ENCODE assay signal across 24 cellular contexts in the genomic region with DNA sequence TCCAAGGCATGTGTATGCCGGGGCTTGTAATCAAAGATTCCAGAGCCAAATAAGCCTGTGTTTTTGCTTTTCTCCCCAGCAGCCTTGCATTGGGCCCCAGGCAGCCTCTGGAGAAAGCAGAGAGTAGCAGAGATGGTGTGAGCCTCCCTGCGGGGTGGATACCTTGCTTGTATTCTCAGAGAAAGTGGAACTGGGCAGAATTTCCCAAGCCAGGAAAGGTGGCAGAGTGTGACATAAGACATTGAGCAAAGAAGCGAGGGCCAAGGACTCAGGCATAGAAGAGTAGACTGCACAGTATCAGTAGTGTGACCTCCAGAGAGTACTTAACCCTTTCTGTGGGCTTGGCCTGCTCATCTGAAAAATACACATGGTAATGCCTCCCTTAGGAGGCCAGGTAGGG. TPM values are rescaled to one million over a fixed set of nuclear protein-coding genes. Genes with fewer than 3 reads are reported as not detected.
A peak's percentile ranks its signal among the peaks of the same experiment; 100 is the strongest.
DNase-seq lines count a peak whose midpoint lies in the region; ATAC-seq and TF ChIP-seq lines count a peak whose summit lies in the region.
"Had no signal": no experiment of that assay in that cellular context is flagged by ENCODE, and none has a peak within 500 bp of the region (broad histone marks: within the 10 kb centered on the region; RNA-seq: fewer than 3 reads in every experiment).

No MANE protein-coding gene starts in this region.

- no peak for TF ChIP-seq EP300 in gastroesophageal sphincter (IDR thresholded peaks at IDR 0.05)

- 80% methylated on average over 1 of the region's 3 CpGs; no CpG with 5 or more reads in 1 of the 2 donors for WGBS in gastroesophageal sphincter (ENCODE audit: low coverage in 1 of 2), 2 donors

- H3K4me3 ChIP-seq in right atrium auricular region (no peak overlapping the region), gastroesophageal sphincter (no peak overlapping the region), vagina (no peak overlapping the region)

- intact Hi-C loops in left ventricle myocardium superior (cut with micrococcal nuclease) (no loop called here), vagina (cut with DNase I) (loop anchor here (5.0 kb wide), 2 partner anchors 51 to 106 kb away; a partner anchor contains a TSS)

- H3K27me3 ChIP-seq in right atrium auricular region, result no peaks in the 10 kb centered on the region
- H3K27me3 ChIP-seq in gastroesophageal sphincter, result no peaks in the 10 kb centered on the region
- no peaks in the 10 kb centered on the region for H3K27me3 ChIP-seq in vagina
- H3K27me3 ChIP-seq: brain microvascular endothelial cell had no signal

- H3K36me3 Mint-ChIP-seq in neural crest cell (ENCODE audit: low read depth), result no peaks in the 10 kb centered on the region
- H3K36me3 Mint-ChIP-seq: activated naive CD8-positive, alpha-beta T cell treated with anti-CD3 and anti-CD28 coated beads, Interleukin-2, amount 10 ng/mL, durations not matched to agents 7 days and 5 days; WTC11 had no signal

- no peaks in the 10 kb centered on the region for H3K9me3 Mint-ChIP-seq in neural crest cell
- H3K9me3 Mint-ChIP-seq: activated naive CD8-positive, alpha-beta T cell treated with anti-CD3 and anti-CD28 coated beads, Interleukin-2, amount 10 ng/mL, durations not matched to agents 7 days and 5 days; activated T-cell treated with anti-CD3 and anti-CD28 coated beads, Interleukin-2, amount 50 U/mL, for 72 hours; dendritic cell treated with granulocyte-macrophage colony-stimulating factor and Interleukin-4, amounts not matched to agents 40 ng/mL and 50 ng/mL, for 4 days; stimulated activated naive CD8-positive, alpha-beta T cell treated with anti-CD3 and anti-CD28 coated beads, Interleukin-15, amount 100 ng/mL, for 72 hours; WTC11 had no signal

- no peak for TF ChIP-seq POLR2A in gastroesophageal sphincter (IDR thresholded peaks at IDR 0.05)
- no peak for TF ChIP-seq POLR2A in vagina (IDR thresholded peaks at IDR 0.05)

- H3K27ac Mint-ChIP-seq in neural crest cell (ENCODE audit: unreplicated experiment), result no peak overlapping the region
- H3K27ac Mint-ChIP-seq: activated naive CD8-positive, alpha-beta T cell treated with anti-CD3 and anti-CD28 coated beads, Interleukin-2, amount 10 ng/mL, durations not matched to agents 7 days and 5 days; activated T-cell treated with anti-CD3 and anti-CD28 coated beads, Interleukin-2, amount 50 U/mL, for 72 hours; dendritic cell treated with granulocyte-macrophage colony-stimulating factor and Interleukin-4, amounts not matched to agents 40 ng/mL and 50 ng/mL, for 4 days; stimulated activated naive CD8-positive, alpha-beta T cell treated with anti-CD3 and anti-CD28 coated beads, Interleukin-15, amount 100 ng/mL, for 72 hours; WTC11 had no signal

- H3K4me1 ChIP-seq in right atrium auricular region (peaks cover 0 to 47% of the 10 kb centered on the region in 2 donors), gastroesophageal sphincter (peaks cover 18 to 66% (median 39%) of the 10 kb centered on the region in 3 donors), vagina (peaks cover 50% of the 10 kb centered on the region)

- H3K4me3 Mint-ChIP-seq in neural crest cell, result peak overlapping the region; percentile 85
- H3K4me3 Mint-ChIP-seq: activated naive CD8-positive, alpha-beta T cell treated with anti-CD3 and anti-CD28 coated beads, Interleukin-2, amount 10 ng/mL, durations not matched to agents 7 days and 5 days; dendritic cell treated with granulocyte-macrophage colony-stimulating factor and Interleukin-4, amounts not matched to agents 40 ng/mL and 50 ng/mL, for 4 days; stimulated activated naive CD8-positive, alpha-beta T cell treated with anti-CD3 and anti-CD28 coated beads, Interleukin-15, amount 100 ng/mL, for 72 hours; WTC11 had no signal

- peaks cover 39% of the 10 kb centered on the region for H3K27me3 Mint-ChIP-seq in neural crest cell (ENCODE audit: low read depth)
- H3K27me3 Mint-ChIP-seq: dendritic cell treated with granulocyte-macrophage colony-stimulating factor and Interleukin-4, amounts not matched to agents 40 ng/mL and 50 ng/mL, for 4 days had no signal

- TF ChIP-seq CTCF in right atrium auricular region (IDR thresholded peaks at IDR 0.05), result no peak
- TF ChIP-seq CTCF in gastroesophageal sphincter (IDR thresholded peaks at IDR 0.05), result no peak
- TF ChIP-seq CTCF in neural crest cell (conservative IDR thresholded peaks at IDR 0.05), result no peak
- no peak for TF ChIP-seq CTCF in vagina (IDR thresholded peaks at IDR 0.05)

- H3K9me3 ChIP-seq in right atrium auricular region (no peaks in the 10 kb centered on the region), gastroesophageal sphincter (no peaks in the 10 kb centered on the region), vagina (no peaks in the 10 kb centered on the region)

- DNase-seq in right atrium auricular region (ENCODE audit: low spot score) (no peak), left ventricle myocardium superior (no peak), neural crest cell (ENCODE audit: low read depth, low spot score) (no peak), vagina (ENCODE audit: extremely low spot score in 2 of 2) (no peak), superior temporal gyrus (ENCODE audit: extremely low spot score) (no peak), NCI-H2081 (lab: John Stamatoyannopoulos, UW) (no peak)
- DNase-seq: ACHN; activated naive CD8-positive, alpha-beta T cell treated with anti-CD3 and anti-CD28 coated beads, Interleukin-2, amount 10 ng/mL, durations not matched to agents 7 days and 5 days; activated T-cell treated with anti-CD3 and anti-CD28 coated beads, Interleukin-2, amount 50 U/mL, for 72 hours; brain microvascular endothelial cell; kidney; NCI-H1436; NCI-H2171; NCI-H526 treated with DMSO at 0.1 percent for 48 hours; SHP77 treated with DMSO at 0.1 percent for 48 hours; stimulated activated CD4-positive, alpha-beta T cell treated with anti-CD3 and anti-CD28 coated beads, Interleukin-2, amount 100 ng/mL, for 48 hours; stimulated activated naive CD8-positive, alpha-beta T cell treated with anti-CD3 and anti-CD28 coated beads, Interleukin-15, amount 100 ng/mL, for 72 hours; T-helper 2 cell had no signal

- peak overlapping the region; percentile 91 to 92 for H3K27ac ChIP-seq in right atrium auricular region
- peak overlapping the region; percentile 16 to 98 (median 96) for H3K27ac ChIP-seq in gastroesophageal sphincter
- peak overlapping the region; percentile 97 for H3K27ac ChIP-seq in vagina
- H3K27ac ChIP-seq: brain microvascular endothelial cell, C4-2B had no signal

- ATAC-seq in left ventricle myocardium superior, result no peak
- no peak for ATAC-seq in gastroesophageal sphincter
- ATAC-seq in GM18519 (IDR thresholded peaks at IDR 0.05; ENCODE audit: low FRiP score, unreplicated experiment), result no peak
- ATAC-seq: activated T-cell treated with anti-CD3 and anti-CD28 coated beads, Interleukin-2, amount 50 U/mL, for 72 hours; HCT116; stimulated activated naive CD8-positive, alpha-beta T cell treated with anti-CD3 and anti-CD28 coated beads, Interleukin-15, amount 100 ng/mL, for 72 hours; WTC11 had no signal

- no peaks in the 10 kb centered on the region for H3K36me3 ChIP-seq in right atrium auricular region
- H3K36me3 ChIP-seq in gastroesophageal sphincter, result no peaks in the 10 kb centered on the region
- H3K36me3 ChIP-seq in vagina, result no peaks in the 10 kb centered on the region
- H3K36me3 ChIP-seq: brain microvascular endothelial cell had no signal

- peaks cover 60% of the 10 kb centered on the region for H3K4me1 Mint-ChIP-seq in neural crest cell

RNA-seq across cellular contexts. Expression of a gene that starts 1.6 kb away (rescaled TPM):
- total RNA-seq in right atrium auricular region (1,000 to 10,000 TPM; 1,444 to 3,478 TPM), left ventricle myocardium superior (717 TPM), gastroesophageal sphincter (1,000 to 10,000 TPM; 2,362 to 3,466 (median 3,146) TPM), neural crest cell (77.2 and 84.7 TPM in 2 replicates), vagina (2,053 TPM)
